20 cellular contexts compared by ENCODE assay signal in genomic region chr3:187850256-187851010, GRCh38.
DNase-seq lines count a peak whose midpoint lies in the region; ATAC-seq and TF ChIP-seq lines count a peak whose summit lies in the region.
"Had no signal": no experiment of that assay in that cellular context is flagged by ENCODE, and none has a peak within 500 bp of the region (broad histone marks: within the 10 kb centered on the region; RNA-seq: fewer than 3 reads in every experiment).

No MANE protein-coding gene starts in this region.

- H3K36me3 ChIP-seq in mucosa of descending colon (ENCODE audit: low read depth) = no peaks in the 10 kb centered on the region

- H3K9me3 ChIP-seq in mucosa of descending colon = no peaks in the 10 kb centered on the region

- H3K4me3 ChIP-seq in choroid plexus epithelial cell (ENCODE audit: low read depth, low read length) (no peak overlapping the region), mucosa of descending colon (no peak overlapping the region)
- H3K4me3 ChIP-seq: GM23248, smooth muscle cell had no signal

- no peak for DNase-seq in natural killer cell treated with Interleukin-12 subunit alpha and Interleukin-12 subunit beta and Interleukin-15 and Interleukin-18, amount 100 ng/mL, for 72 hours (ENCODE audit: low spot score)
- DNase-seq in natural killer cell (no peak), choroid plexus epithelial cell (ENCODE audit: low read depth) (peak; percentile 16), mucosa of descending colon (peak in 1 of 3 donors; percentile 19), NCI-H446 treated with DMSO at 0.1 percent for 48 hours (lab: John Stamatoyannopoulos, UW) (no peak), NCI-H1694 treated with DMSO at 0.1 percent for 48 hours (lab: John Stamatoyannopoulos, UW) (no peak)
- no peak for DNase-seq in activated naive CD4-positive, alpha-beta T cell (lab: John Stamatoyannopoulos, UW)
- DNase-seq: ACHN; activated CD4-positive, alpha-beta T cell treated with anti-CD3 and anti-CD28 coated beads, Interleukin-2, amount 10 ng/mL, durations not matched to agents 7 days and 5 days; activated T-cell treated with anti-CD3 and anti-CD28 coated beads, Interleukin-2, amount 50 U/mL, for 24 hours; CD8-positive, alpha-beta T cell; effector memory CD8-positive, alpha-beta T cell; GM23248; NCI-H2107; nucleus accumbens; SHP77; stimulated activated naive B cell treated with anti-CD40 and anti-IgM and Interleukin-4, amounts not matched to agents 10 μg/mL and 1 μg/mL and 100 μg/mL, for 72 hours had no signal

- H3K4me1 Mint-ChIP-seq in natural killer cell treated with Interleukin-12 subunit alpha and Interleukin-12 subunit beta and Interleukin-15 and Interleukin-18, amount 100 ng/mL, for 72 hours (ENCODE audit: low read depth in 2 of 2) = peaks cover 15 to 25% of the 10 kb centered on the region in 2 donors
- peaks cover 15 to 19% of the 10 kb centered on the region in 2 donors for H3K4me1 Mint-ChIP-seq in natural killer cell

- intact Hi-C loops in natural killer cell (cut with micrococcal nuclease) (no loop called here), mucosa of descending colon (cut with DNase I, micrococcal nuclease) (no loop called here)

- H3K36me3 Mint-ChIP-seq in natural killer cell treated with Interleukin-12 subunit alpha and Interleukin-12 subunit beta and Interleukin-15 and Interleukin-18, amount 100 ng/mL, for 72 hours = no peaks in the 10 kb centered on the region
- no peaks in the 10 kb centered on the region for H3K36me3 Mint-ChIP-seq in natural killer cell
- H3K36me3 Mint-ChIP-seq: CD8-positive, alpha-beta T cell had no signal

- no peak overlapping the region for H3K4me3 Mint-ChIP-seq in natural killer cell treated with Interleukin-12 subunit alpha and Interleukin-12 subunit beta and Interleukin-15 and Interleukin-18, amount 100 ng/mL, for 72 hours
- no peak overlapping the region for H3K4me3 Mint-ChIP-seq in natural killer cell
- H3K4me3 Mint-ChIP-seq: activated CD4-positive, alpha-beta T cell treated with anti-CD3 and anti-CD28 coated beads, Interleukin-2, amount 10 ng/mL, durations not matched to agents 7 days and 5 days; activated T-cell treated with anti-CD3 and anti-CD28 coated beads, Interleukin-2, amount 50 U/mL, for 24 hours; CD8-positive, alpha-beta T cell; effector memory CD8-positive, alpha-beta T cell; stimulated activated naive B cell treated with anti-CD40 and anti-IgM and Interleukin-4, amounts not matched to agents 10 μg/mL and 1 μg/mL and 100 μg/mL, for 72 hours had no signal

- peak overlapping the region; percentile 18 to 67 for H3K27ac Mint-ChIP-seq in natural killer cell treated with Interleukin-12 subunit alpha and Interleukin-12 subunit beta and Interleukin-15 and Interleukin-18, amount 100 ng/mL, for 72 hours
- H3K27ac Mint-ChIP-seq in natural killer cell = peak overlapping the region in 1 of 2 donors; percentile 47
- H3K27ac Mint-ChIP-seq: activated CD4-positive, alpha-beta T cell treated with anti-CD3 and anti-CD28 coated beads, Interleukin-2, amount 10 ng/mL, durations not matched to agents 7 days and 5 days; activated naive CD4-positive, alpha-beta T cell treated with anti-CD3 and anti-CD28 coated beads, Interleukin-2, amount 50 U/mL, for 72 hours; activated T-cell treated with anti-CD3 and anti-CD28 coated beads, Interleukin-2, amount 50 U/mL, for 24 hours; CD8-positive, alpha-beta T cell; effector memory CD8-positive, alpha-beta T cell; stimulated activated naive B cell treated with anti-CD40 and anti-IgM and Interleukin-4, amounts not matched to agents 10 μg/mL and 1 μg/mL and 100 μg/mL, for 72 hours had no signal

- no peaks in the 10 kb centered on the region for H3K4me1 ChIP-seq in mucosa of descending colon (ENCODE audit: low read depth)

- peak in 1 of 2 donors; percentile 50 for ATAC-seq in natural killer cell treated with Interleukin-12 subunit alpha and Interleukin-12 subunit beta and Interleukin-15 and Interleukin-18, amount 100 ng/mL, for 72 hours
- no peak for ATAC-seq in natural killer cell
- peak; percentile 27 for ATAC-seq in mucosa of descending colon
- no peak for ATAC-seq in GM19351 (IDR thresholded peaks at IDR 0.05; ENCODE audit: unreplicated experiment)
- ATAC-seq: activated naive CD4-positive, alpha-beta T cell treated with anti-CD3 and anti-CD28 coated beads, Interleukin-2, amount 50 U/mL, for 72 hours; CD8-positive, alpha-beta T cell; effector memory CD8-positive, alpha-beta T cell; stimulated activated naive B cell treated with anti-CD40 and anti-IgM and Interleukin-4, amounts not matched to agents 10 μg/mL and 1 μg/mL and 100 μg/mL, for 72 hours had no signal

- TF ChIP-seq CTCF in natural killer cell (IDR thresholded peaks at IDR 0.05) (no peak), choroid plexus epithelial cell (conservative IDR thresholded peaks at IDR 0.05; ENCODE audit: low read depth, low read length) (no peak), mucosa of descending colon (IDR thresholded peaks at IDR 0.05) (no peak)

- no peaks in the 10 kb centered on the region for H3K27me3 Mint-ChIP-seq in natural killer cell treated with Interleukin-12 subunit alpha and Interleukin-12 subunit beta and Interleukin-15 and Interleukin-18, amount 100 ng/mL, for 72 hours
- H3K27me3 Mint-ChIP-seq in natural killer cell (ENCODE audit: low read depth in 2 of 2) = no peaks in the 10 kb centered on the region
- H3K27me3 Mint-ChIP-seq: activated CD4-positive, alpha-beta T cell treated with anti-CD3 and anti-CD28 coated beads, Interleukin-2, amount 10 ng/mL, durations not matched to agents 7 days and 5 days; activated T-cell treated with anti-CD3 and anti-CD28 coated beads, Interleukin-2, amount 50 U/mL, for 24 hours; effector memory CD8-positive, alpha-beta T cell had no signal

- H3K9me3 Mint-ChIP-seq in natural killer cell treated with Interleukin-12 subunit alpha and Interleukin-12 subunit beta and Interleukin-15 and Interleukin-18, amount 100 ng/mL, for 72 hours = peaks cover 3% of the 10 kb centered on the region
- no peaks in the 10 kb centered on the region for H3K9me3 Mint-ChIP-seq in natural killer cell
- H3K9me3 Mint-ChIP-seq: CD8-positive, alpha-beta T cell; effector memory CD8-positive, alpha-beta T cell had no signal
